11 cellular contexts compared by ENCODE assay signal in the genomic region with DNA sequence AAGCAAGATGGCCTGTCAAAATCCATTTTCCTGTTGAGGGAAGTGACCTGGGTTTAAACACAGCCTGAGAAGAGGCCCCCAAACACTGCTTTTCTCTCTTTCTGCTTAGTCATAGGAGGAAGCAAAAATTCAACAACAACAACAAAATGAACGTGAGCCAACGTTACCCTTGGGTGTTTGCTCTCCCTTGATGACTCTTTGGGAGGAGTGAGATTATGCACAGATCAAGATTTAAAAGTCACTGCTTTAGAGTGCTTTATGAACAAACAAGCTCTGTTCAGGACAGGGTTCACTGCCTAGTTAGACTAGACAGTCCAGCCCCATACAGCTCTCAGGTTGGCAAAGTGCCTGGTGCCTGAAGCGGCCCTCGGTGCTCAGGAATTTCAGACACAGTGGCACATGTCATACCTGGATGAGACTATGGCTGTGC. TPM values are rescaled to one million over a fixed set of nuclear protein-coding genes. Genes with fewer than 3 reads are reported as not detected.
DNase-seq lines count a peak whose midpoint lies in the region; ATAC-seq and TF ChIP-seq lines count a peak whose summit lies in the region.
"Had no signal": no experiment of that assay in that cellular context is flagged by ENCODE, and none has a peak within 500 bp of the region (broad histone marks: within the 10 kb centered on the region; RNA-seq: fewer than 3 reads in every experiment).

No MANE protein-coding gene starts in this region.

- H3K9me3 Mint-ChIP-seq in activated CD4-positive, alpha-beta T cell treated with anti-CD3 and anti-CD28 coated beads, Interleukin-2, amount 10 ng/mL, durations not matched to agents 24 days and 14 days = no peaks in the 10 kb centered on the region
- H3K9me3 Mint-ChIP-seq in activated B cell treated with CpG ODN at 0.5 μM for 24 hours = no peaks in the 10 kb centered on the region
- no peaks in the 10 kb centered on the region for H3K9me3 Mint-ChIP-seq in stimulated activated naive B cell treated with anti-CD40 and anti-IgM and Interleukin-4, amounts not matched to agents 10 μg/mL and 1 μg/mL and 100 μg/mL, for 72 hours

- H3K4me1 ChIP-seq in foreskin keratinocyte = no peaks in the 10 kb centered on the region
- H3K4me1 ChIP-seq: SJCRH30 had no signal

- no peaks in the 10 kb centered on the region for H3K27me3 ChIP-seq in foreskin keratinocyte
- H3K27me3 ChIP-seq: SJCRH30 had no signal

- no peak for DNase-seq in activated CD4-positive, alpha-beta T cell treated with anti-CD3 and anti-CD28 coated beads, Interleukin-2, amount 10 ng/mL, durations not matched to agents 24 days and 14 days
- no peak for DNase-seq in activated CD4-positive, alpha-beta T cell treated with anti-CD3 and anti-CD28 coated beads for 1 hour
- DNase-seq in activated B cell treated with CpG ODN at 0.5 μM for 24 hours (no peak), foreskin keratinocyte (peak in 1 of 2 donors; percentile 50), T1000 (lab: John Stamatoyannopoulos, UW) (no peak), middle frontal gyrus (ENCODE audit: extremely low spot score, low spot score) (no peak)
- no peak for DNase-seq in stimulated activated naive B cell treated with anti-CD40 and anti-IgM and Interleukin-4, amounts not matched to agents 10 μg/mL and 1 μg/mL and 100 μg/mL, for 72 hours
- DNase-seq: SJCRH30 had no signal

- peaks cover 51% of the 10 kb centered on the region for H3K36me3 Mint-ChIP-seq in activated CD4-positive, alpha-beta T cell treated with anti-CD3 and anti-CD28 coated beads, Interleukin-2, amount 10 ng/mL, durations not matched to agents 24 days and 14 days (ENCODE audit: low read depth)
- peaks cover 84% of the 10 kb centered on the region for H3K36me3 Mint-ChIP-seq in activated B cell treated with CpG ODN at 0.5 μM for 24 hours (ENCODE audit: low read depth)
- peaks cover 35 to 45% of the 10 kb centered on the region in 2 donors for H3K36me3 Mint-ChIP-seq in stimulated activated naive B cell treated with anti-CD40 and anti-IgM and Interleukin-4, amounts not matched to agents 10 μg/mL and 1 μg/mL and 100 μg/mL, for 72 hours

- peak overlapping the region; percentile 58 for H3K27ac Mint-ChIP-seq in activated CD4-positive, alpha-beta T cell treated with anti-CD3 and anti-CD28 coated beads, Interleukin-2, amount 10 ng/mL, durations not matched to agents 24 days and 14 days
- H3K27ac Mint-ChIP-seq in activated B cell treated with CpG ODN at 0.5 μM for 24 hours = peak overlapping the region; percentile 42
- H3K27ac Mint-ChIP-seq in stimulated activated naive B cell treated with anti-CD40 and anti-IgM and Interleukin-4, amounts not matched to agents 10 μg/mL and 1 μg/mL and 100 μg/mL, for 72 hours = peak overlapping the region; percentile 85

- POLR2A ChIA-PET in activated B cell treated with CpG ODN at 0.5 μM for 24 hours (lab: Charles Lee) = no interaction called here

- ATAC-seq in activated B cell treated with CpG ODN at 0.5 μM for 24 hours (ENCODE audit: low read depth) = no peak
- ATAC-seq in foreskin keratinocyte = peak; percentile 64
- peak; percentile 47 to 55 for ATAC-seq in stimulated activated naive B cell treated with anti-CD40 and anti-IgM and Interleukin-4, amounts not matched to agents 10 μg/mL and 1 μg/mL and 100 μg/mL, for 72 hours (replicated peaks)
- no peak for ATAC-seq in GM19035 (IDR thresholded peaks at IDR 0.05; ENCODE audit: unreplicated experiment)

- H3K27me3 Mint-ChIP-seq in activated CD4-positive, alpha-beta T cell treated with anti-CD3 and anti-CD28 coated beads, Interleukin-2, amount 10 ng/mL, durations not matched to agents 24 days and 14 days = no peaks in the 10 kb centered on the region
- no peaks in the 10 kb centered on the region for H3K27me3 Mint-ChIP-seq in activated B cell treated with CpG ODN at 0.5 μM for 24 hours
- no peaks in the 10 kb centered on the region for H3K27me3 Mint-ChIP-seq in stimulated activated naive B cell treated with anti-CD40 and anti-IgM and Interleukin-4, amounts not matched to agents 10 μg/mL and 1 μg/mL and 100 μg/mL, for 72 hours

- no peak overlapping the region for H3K4me3 Mint-ChIP-seq in activated CD4-positive, alpha-beta T cell treated with anti-CD3 and anti-CD28 coated beads, Interleukin-2, amount 10 ng/mL, durations not matched to agents 24 days and 14 days
- H3K4me3 Mint-ChIP-seq in activated B cell treated with CpG ODN at 0.5 μM for 24 hours = no peak overlapping the region
- H3K4me3 Mint-ChIP-seq in stimulated activated naive B cell treated with anti-CD40 and anti-IgM and Interleukin-4, amounts not matched to agents 10 μg/mL and 1 μg/mL and 100 μg/mL, for 72 hours = peak overlapping the region in 1 of 2 donors; percentile 8

- H3K27ac ChIP-seq in foreskin keratinocyte = no peak overlapping the region
- H3K27ac ChIP-seq: SJCRH30 had no signal

- intact Hi-C loops in activated CD4-positive, alpha-beta T cell treated with anti-CD3 and anti-CD28 coated beads, Interleukin-2, amount 10 ng/mL, durations not matched to agents 24 days and 14 days (cut with micrococcal nuclease) = no loop called here
- intact Hi-C loops in activated B cell treated with CpG ODN at 0.5 μM for 24 hours (cut with micrococcal nuclease) = no loop called here

- H3K4me1 Mint-ChIP-seq in activated CD4-positive, alpha-beta T cell treated with anti-CD3 and anti-CD28 coated beads, Interleukin-2, amount 10 ng/mL, durations not matched to agents 24 days and 14 days = peaks cover 17% of the 10 kb centered on the region
- peaks cover 13% of the 10 kb centered on the region for H3K4me1 Mint-ChIP-seq in activated B cell treated with CpG ODN at 0.5 μM for 24 hours
- H3K4me1 Mint-ChIP-seq in stimulated activated naive B cell treated with anti-CD40 and anti-IgM and Interleukin-4, amounts not matched to agents 10 μg/mL and 1 μg/mL and 100 μg/mL, for 72 hours = peaks cover 14 to 24% of the 10 kb centered on the region in 2 donors

- TF ChIP-seq CTCF in activated B cell treated with CpG ODN at 0.5 μM for 24 hours (IDR thresholded peaks at IDR 0.05) (no peak), foreskin keratinocyte (conservative IDR thresholded peaks at IDR 0.05) (no peak)

- CTCF ChIA-PET in activated B cell treated with CpG ODN at 0.5 μM for 24 hours (lab: Charles Lee) = no interaction called here

RNA-seq across cellular contexts. Expression of a gene that starts 38.9 kb away (rescaled TPM):
- 33.3 and 35.1 TPM in 2 replicates for total RNA-seq in activated CD4-positive, alpha-beta T cell treated with anti-CD3 and anti-CD28 coated beads, Interleukin-2, amount 10 ng/mL, durations not matched to agents 24 days and 14 days
- 49.1 and 58.1 TPM in 2 replicates for total RNA-seq in activated B cell treated with CpG ODN at 0.5 μM for 24 hours
- total RNA-seq in foreskin keratinocyte = 4.9 and 5.4 TPM in 2 replicates
- polyA plus RNA-seq in foreskin keratinocyte = 1.0 and 1.1 TPM in 2 replicates

RNA-seq across cellular contexts. Expression of a gene that starts 45.1 kb away (rescaled TPM):
- not detected in 2 replicates for total RNA-seq in activated CD4-positive, alpha-beta T cell treated with anti-CD3 and anti-CD28 coated beads, Interleukin-2, amount 10 ng/mL, durations not matched to agents 24 days and 14 days
- total RNA-seq in activated B cell treated with CpG ODN at 0.5 μM for 24 hours (not detected in 2 replicates), foreskin keratinocyte (not detected in 2 replicates)
- polyA plus RNA-seq in foreskin keratinocyte = not detected in 2 replicates
- total RNA-seq: SJCRH30 had no signal
- polyA plus RNA-seq: AG04450, urinary bladder had no signal

Comparison
In these comparisons a context has a peak if more than half of its experiments do, and no peak if none do; other contexts are left out.
1. ATAC-seq: peak in foreskin keratinocyte (single experiment) and stimulated activated naive B cell treated with anti-CD40 and anti-IgM and Interleukin-4, amounts not matched to agents 10 μg/mL and 1 μg/mL and 100 μg/mL, for 72 hours (2 of 2); none in activated B cell treated with CpG ODN at 0.5 μM for 24 hours (single experiment) and GM19035 (single experiment).
2. Peak in every context shown above with its lines, with median percentiles within 50 percentile points of each other: H3K27ac Mint-ChIP-seq.